2 cellular contexts compared by ENCODE assay signal in genomic region chr3:38001456-38002081, GRCh38.
TF ChIP-seq lines count a peak whose summit lies in the region.

No MANE protein-coding gene starts in this region.

TF ChIP-seq in HCT116, 20 proteins besides CTCF, POLR2A, EP300 and RAD21:
- TF ChIP-seq ATF3 (IDR thresholded peaks at IDR 0.05) (no peak), EZH2 (IDR thresholded peaks at IDR 0.05) (no peak), ZFX (IDR thresholded peaks at IDR 0.05) (no peak), MAX (IDR thresholded peaks at IDR 0.05) (no peak), REST (IDR thresholded peaks at IDR 0.05; ENCODE audit: low read depth) (no peak), CBX3 (IDR thresholded peaks at IDR 0.05; ENCODE audit: low read depth) (no peak), JUND (IDR thresholded peaks at IDR 0.05) (no peak), FOSL1 (IDR thresholded peaks at IDR 0.05; ENCODE audit: low read depth) (no peak), ZBTB33 (IDR thresholded peaks at IDR 0.05; ENCODE audit: extremely low read depth, insufficient replicate concordance, low read length) (no peak), YY1 (IDR thresholded peaks at IDR 0.05; ENCODE audit: extremely low read depth, insufficient replicate concordance, low read depth, low read length) (no peak), ELF1 (IDR thresholded peaks at IDR 0.05; ENCODE audit: borderline replicate concordance, low read depth) (no peak), EGR1 (IDR thresholded peaks at IDR 0.05; ENCODE audit: low read depth) (no peak), EZH2phosphoT487 (IDR thresholded peaks at IDR 0.05; ENCODE audit: borderline replicate concordance) (no peak), POLR2AphosphoS5 (IDR thresholded peaks at IDR 0.05; ENCODE audit: low read depth, low read length) (no peak), ZNF274 (IDR thresholded peaks at IDR 0.05; ENCODE audit: low read depth, low read length) (no peak), CEBPB (IDR thresholded peaks at IDR 0.05; ENCODE audit: low read depth) (no peak), SIN3A (IDR thresholded peaks at IDR 0.05; ENCODE audit: low read depth) (no peak), SP1 (IDR thresholded peaks at IDR 0.05; ENCODE audit: low read depth) (no peak), SRF (IDR thresholded peaks at IDR 0.05; ENCODE audit: low read depth) (no peak)
TF ChIP-seq in HCT116: peak in this region for 0.

TF ChIP-seq in K562, 482 proteins besides CTCF, POLR2A, EP300 and RAD21:
- TF ChIP-seq USF1 (CRISPR knock-in tag; IDR thresholded peaks at IDR 0.05) (peak; percentile 9; the same call in 1 of the 2 replicates), ZNF347 (CRISPR knock-in tag; IDR thresholded peaks at IDR 0.05; ENCODE audit: low read depth) (no peak), ZNF740 (CRISPR knock-in tag; IDR thresholded peaks at IDR 0.05) (peak; percentile 19; the same call in 1 of the 2 replicates), ZNF740 (tag; IDR thresholded peaks at IDR 0.05) (no peak)
